In the genomic region with DNA sequence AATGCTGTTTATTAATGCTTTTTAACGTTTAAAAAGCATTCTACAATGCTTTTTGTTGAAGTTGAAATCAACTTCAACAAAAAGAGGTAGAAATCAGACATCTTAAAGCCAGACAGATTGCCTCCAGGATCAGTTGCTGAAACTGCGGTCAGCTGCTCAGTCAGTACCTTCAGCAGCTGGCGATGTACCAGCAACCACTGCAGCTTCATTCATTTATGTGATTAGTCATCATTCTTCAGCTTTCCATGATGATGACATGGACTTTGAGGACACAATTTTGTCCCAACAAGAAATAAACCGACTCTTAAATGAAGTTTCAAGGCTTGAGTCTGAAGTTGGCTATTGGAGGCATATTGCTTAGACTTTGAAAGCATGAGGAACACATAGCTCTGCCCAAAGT, we compare ENCODE assay signal across 16 cellular contexts. TPM values are rescaled to one million over a fixed set of nuclear protein-coding genes. Genes with fewer than 3 reads are reported as not detected.
DNase-seq lines count a peak whose midpoint lies in the region; ATAC-seq lines count a peak whose summit lies in the region.
"Had no signal": no experiment of that assay in that cellular context is flagged by ENCODE, and none has a peak within 500 bp of the region (broad histone marks: within the 10 kb centered on the region; RNA-seq: fewer than 3 reads in every experiment).

No MANE protein-coding gene starts in this region.

- DNase-seq in Daoy (ENCODE audit: low read depth) (peak; percentile 81), MV-4-11 (lab: John Stamatoyannopoulos, UW) (peak; percentile 68), dermis blood vessel endothelial cell (peak; percentile 7), myocyte (ENCODE audit: low read depth) (peak; percentile 69), HuH-7.5 (ENCODE audit: low spot score) (no peak), 8988T (no peak), NCI-H2107 (lab: John Stamatoyannopoulos, UW) (no peak)
- DNase-seq: activated B cell treated with CpG ODN at 0.5 μM for 24 hours; activated T-cell treated with anti-CD3 and anti-CD28 coated beads for 4 hours; CD4-positive, alpha-beta T cell; effector memory CD8-positive, alpha-beta T cell; NCI-H1417; SK-N-SH; stimulated activated CD4-positive, alpha-beta T cell treated with anti-CD3 and anti-CD28 coated beads, Interleukin-4, amount 100 ng/mL, for 1 hour; stimulated activated naive CD4-positive, alpha-beta T cell had no signal

- ATAC-seq in GM18907 (IDR thresholded peaks at IDR 0.05; ENCODE audit: unreplicated experiment) = no peak
- ATAC-seq: effector memory CD8-positive, alpha-beta T cell had no signal

RNA-seq across cellular contexts. Expression of a gene that starts 31.5 kb away (rescaled TPM):
- 30.1 and 31.3 TPM in 2 replicates for total RNA-seq in Daoy (2014; rRNA removed; shearing (Covaris generic))
- total RNA-seq in dermis blood vessel endothelial cell = 73.9 and 158 TPM in 2 replicates
- total RNA-seq in myocyte = 40.7 and 66.7 TPM in 2 replicates
- 76.0 TPM for polyA plus RNA-seq in myocyte (2012)
- total RNA-seq: activated B cell treated with CpG ODN at 0.5 μM for 24 hours had no signal

Comparison
In these comparisons a context has a peak if more than half of its experiments do, and no peak if none do; other contexts are left out.
1. DNase-seq: peak in Daoy (single experiment), MV-4-11 (single experiment), dermis blood vessel endothelial cell (single experiment) and myocyte (single experiment); none in HuH-7.5 (single experiment), 8988T (single experiment) and NCI-H2107 (single experiment).